In genomic region chr14:22533057-22533704, GRCh38 we compare ENCODE assay signal across 13 cellular contexts. TPM values are rescaled to one million over a fixed set of nuclear protein-coding genes. Genes with fewer than 3 reads are reported as not detected.
A peak's percentile ranks its signal among the peaks of the same experiment; 100 is the strongest.
DNase-seq lines count a peak whose midpoint lies in the region; ATAC-seq and TF ChIP-seq lines count a peak whose summit lies in the region.
"Had no signal": no experiment of that assay in that cellular context is flagged by ENCODE, and none has a peak within 500 bp of the region (broad histone marks: within the 10 kb centered on the region; RNA-seq: fewer than 3 reads in every experiment).

No MANE protein-coding gene starts in this region.

- no peaks in the 10 kb centered on the region for H4K20me1 ChIP-seq in MM.1S (ENCODE audit: insufficient read depth, low read length)

- H3K27ac Mint-ChIP-seq in activated T-cell treated with anti-CD3 and anti-CD28 coated beads, Interleukin-2, amount 50 U/mL, for 72 hours = peak overlapping the region; percentile 96
- H3K27ac Mint-ChIP-seq in stimulated activated naive B cell treated with anti-CD40 and anti-IgM and Interleukin-4, amounts not matched to agents 10 μg/mL and 1 μg/mL and 100 μg/mL, for 72 hours = peak overlapping the region; percentile 92

- intact Hi-C loops in ascending aorta (cut with DNase I) = no loop called here

- H3K9ac ChIP-seq in MM.1S (ENCODE audit: low read length) = no peak overlapping the region

- H3K27me3 ChIP-seq in MM.1S (replicated peaks; ENCODE audit: insufficient read depth, low read length) (no peaks in the 10 kb centered on the region), ascending aorta (no peaks in the 10 kb centered on the region)

- H3K4me3 Mint-ChIP-seq in activated T-cell treated with anti-CD3 and anti-CD28 coated beads, Interleukin-2, amount 50 U/mL, for 72 hours = peak overlapping the region; percentile 73 to 84
- H3K4me3 Mint-ChIP-seq in stimulated activated naive B cell treated with anti-CD40 and anti-IgM and Interleukin-4, amounts not matched to agents 10 μg/mL and 1 μg/mL and 100 μg/mL, for 72 hours = peak overlapping the region; percentile 55 to 70

- H3K36me3 Mint-ChIP-seq in activated T-cell treated with anti-CD3 and anti-CD28 coated beads, Interleukin-2, amount 50 U/mL, for 72 hours (ENCODE audit: insufficient read depth in 2 of 2) = peaks cover 44 to 69% of the 10 kb centered on the region in 2 donors
- H3K36me3 Mint-ChIP-seq in stimulated activated naive B cell treated with anti-CD40 and anti-IgM and Interleukin-4, amounts not matched to agents 10 μg/mL and 1 μg/mL and 100 μg/mL, for 72 hours = peaks cover 12 to 13% of the 10 kb centered on the region in 2 donors

- H3K4me2 ChIP-seq in MM.1S (ENCODE audit: low read depth, low read length) = peak overlapping the region; percentile 39

- no peaks in the 10 kb centered on the region for H3K36me3 ChIP-seq in MM.1S (replicated peaks; ENCODE audit: insufficient read depth, low read length)
- no peaks in the 10 kb centered on the region for H3K36me3 ChIP-seq in ascending aorta

- no peaks in the 10 kb centered on the region for H3K9me3 Mint-ChIP-seq in activated T-cell treated with anti-CD3 and anti-CD28 coated beads, Interleukin-2, amount 50 U/mL, for 72 hours
- H3K9me3 Mint-ChIP-seq in stimulated activated naive B cell treated with anti-CD40 and anti-IgM and Interleukin-4, amounts not matched to agents 10 μg/mL and 1 μg/mL and 100 μg/mL, for 72 hours = peaks cover 0 to 4% of the 10 kb centered on the region in 2 donors

- H3K27me3 Mint-ChIP-seq in activated T-cell treated with anti-CD3 and anti-CD28 coated beads, Interleukin-2, amount 50 U/mL, for 72 hours (ENCODE audit: low read depth) = no peaks in the 10 kb centered on the region
- H3K27me3 Mint-ChIP-seq in stimulated activated naive B cell treated with anti-CD40 and anti-IgM and Interleukin-4, amounts not matched to agents 10 μg/mL and 1 μg/mL and 100 μg/mL, for 72 hours = no peaks in the 10 kb centered on the region

- H3K79me2 ChIP-seq in MM.1S (ENCODE audit: low read length) = no peaks in the 10 kb centered on the region

- H3K9me3 ChIP-seq in MM.1S (replicated peaks; ENCODE audit: insufficient read depth, low read length) = no peaks in the 10 kb centered on the region
- no peaks in the 10 kb centered on the region for H3K9me3 ChIP-seq in ascending aorta

- no peak for DNase-seq in activated T-cell treated with anti-CD3 and anti-CD28 coated beads, Interleukin-2, amount 50 U/mL, for 72 hours
- DNase-seq in activated T-cell treated with anti-CD3 and anti-CD28 coated beads, Interleukin-2, amount 50 U/mL, for 1 hour = no peak
- DNase-seq in MM.1S (no peak), ascending aorta (ENCODE audit: low spot score in 2 of 2) (no peak), GM19238 (ENCODE audit: insufficient read length, low spot score) (no peak), omental fat pad (ENCODE audit: low spot score) (no peak)
- no peak for DNase-seq in stimulated activated naive B cell treated with anti-CD40 and anti-IgM and Interleukin-4, amounts not matched to agents 10 μg/mL and 1 μg/mL and 100 μg/mL, for 72 hours
- DNase-seq: amygdala; GF-D8; Kasumi-1; NCI-H2029; stimulated activated CD4-positive, alpha-beta T cell treated with anti-CD3 and anti-CD28 coated beads, Interleukin-2, amount 100 ng/mL, for 24 hours had no signal

- no peaks in the 10 kb centered on the region for H3K9me2 ChIP-seq in MM.1S (replicated peaks; ENCODE audit: insufficient read depth, low read length)

- H3K4me3 ChIP-seq in MM.1S (ENCODE audit: low read length) (no peak overlapping the region), ascending aorta (no peak overlapping the region)

- H3K4me1 ChIP-seq in MM.1S (ENCODE audit: low read length) (peaks cover 24% of the 10 kb centered on the region; the same call in 1 of the 2 replicates), ascending aorta (peaks cover 2 to 14% of the 10 kb centered on the region in 2 donors)

- no peak overlapping the region for H2AFZ ChIP-seq in MM.1S (ENCODE audit: low read length)

- TF ChIP-seq CTCF in MM.1S (IDR thresholded peaks at IDR 0.05; ENCODE audit: low read length) (no peak), ascending aorta (IDR thresholded peaks at IDR 0.05) (no peak), omental fat pad (IDR thresholded peaks at IDR 0.05) (no peak)

- no peak for ATAC-seq in activated T-cell treated with anti-CD3 and anti-CD28 coated beads, Interleukin-2, amount 50 U/mL, for 72 hours (replicated peaks in 1 of 2)
- ATAC-seq in stimulated activated naive B cell treated with anti-CD40 and anti-IgM and Interleukin-4, amounts not matched to agents 10 μg/mL and 1 μg/mL and 100 μg/mL, for 72 hours (replicated peaks) = peak; percentile 35 to 54
- ATAC-seq in HG03457 (IDR thresholded peaks at IDR 0.05; ENCODE audit: unreplicated experiment) (no peak), omental fat pad (ENCODE audit: low FRiP score) (no peak)

- no peaks in the 10 kb centered on the region for H3F3A ChIP-seq in MM.1S (ENCODE audit: insufficient read depth, low read length)

- H3K27ac ChIP-seq in MM.1S (ENCODE audit: low read length) (no peak overlapping the region), ascending aorta (peak overlapping the region; percentile 62 to 72)

- peaks cover 97% of the 10 kb centered on the region for H3K4me1 Mint-ChIP-seq in activated T-cell treated with anti-CD3 and anti-CD28 coated beads, Interleukin-2, amount 50 U/mL, for 72 hours (ENCODE audit: low read depth)
- H3K4me1 Mint-ChIP-seq in stimulated activated naive B cell treated with anti-CD40 and anti-IgM and Interleukin-4, amounts not matched to agents 10 μg/mL and 1 μg/mL and 100 μg/mL, for 72 hours = peaks cover 70 to 90% of the 10 kb centered on the region in 2 donors

RNA-seq across cellular contexts. Expression of gene DAD1, which starts 55.8 kb away (rescaled TPM):
- total RNA-seq in activated T-cell treated with anti-CD3 and anti-CD28 coated beads, Interleukin-2, amount 50 U/mL, for 72 hours = 100 to 1,000 TPM; 165 to 188 TPM
- 186 TPM for total RNA-seq in ascending aorta
- 100 to 1,000 TPM; 156 to 272 (median 244) TPM for total RNA-seq in omental fat pad

Comparison
In these comparisons a context has a peak if more than half of its experiments do, and no peak if none do; other contexts are left out.
1. ATAC-seq: peak in stimulated activated naive B cell treated with anti-CD40 and anti-IgM and Interleukin-4, amounts not matched to agents 10 μg/mL and 1 μg/mL and 100 μg/mL, for 72 hours (2 of 2); none in activated T-cell treated with anti-CD3 and anti-CD28 coated beads, Interleukin-2, amount 50 U/mL, for 72 hours (0 of 2), HG03457 (single experiment) and omental fat pad (single experiment).